19 cellular contexts compared by ENCODE assay signal in genomic region chr2:47389692-47390091, GRCh38. TPM values are rescaled to one million over a fixed set of nuclear protein-coding genes. Genes with fewer than 3 reads are reported as not detected.
DNase-seq lines count a peak whose midpoint lies in the region; ATAC-seq, FAIRE-seq and TF ChIP-seq lines count a peak whose summit lies in the region.
"Had no signal": no experiment of that assay in that cellular context is flagged by ENCODE, and none has a peak within 500 bp of the region (broad histone marks: within the 10 kb centered on the region; RNA-seq: fewer than 3 reads in every experiment).

No MANE protein-coding gene starts in this region.

- H4K20me1 ChIP-seq in GM23338 (replicated peaks; ENCODE audit: insufficient read depth) (no peaks in the 10 kb centered on the region; the same call in 1 of the 2 replicates), endothelial cell of umbilical vein (replicated peaks; ENCODE audit: control insufficient read depth, extremely low read depth, insufficient read depth, low read length) (no peaks in the 10 kb centered on the region)

- H3K9ac ChIP-seq in endothelial cell of umbilical vein (replicated peaks; ENCODE audit: extremely low read depth, insufficient read depth, low read length), result no peak overlapping the region

- H3K79me2 ChIP-seq in GM23338 (replicated peaks; ENCODE audit: insufficient read depth) (no peaks in the 10 kb centered on the region), endothelial cell of umbilical vein (ENCODE audit: control insufficient read depth, insufficient read depth, low read length) (no peaks in the 10 kb centered on the region)

- CTCF ChIA-PET in endothelial cell of umbilical vein (lab: Charles Lee), result interaction anchor here (0.9 to 3.8 kb wide), 2 partner anchors 54 to 378 kb away, joined by 3 to 22 read pairs; no protein-coding TSS in a partner anchor

- H3K4me3 Mint-ChIP-seq in GM23338, result no peak overlapping the region
- H3K4me3 Mint-ChIP-seq in stimulated activated naive B cell treated with anti-CD40 and anti-IgM and Interleukin-4, amounts not matched to agents 10 μg/mL and 1 μg/mL and 100 μg/mL, for 72 hours, result no peak overlapping the region
- H3K4me3 Mint-ChIP-seq: CD4-positive, alpha-beta T cell had no signal

- no peaks in the 10 kb centered on the region for H3K9me1 ChIP-seq in endothelial cell of umbilical vein (replicated peaks; ENCODE audit: control insufficient read depth, extremely low read depth, insufficient read depth, low read length)

- no TSS peak for BruUV-seq in endothelial cell of umbilical vein (replicated peaks; lab: Mats Ljungman, UMichigan)

- peaks cover 9% of the 10 kb centered on the region for H3F3A ChIP-seq in GM23338 (replicated peaks; ENCODE audit: low read depth)

- H3K4me1 Mint-ChIP-seq in GM23338, result peaks cover 10% of the 10 kb centered on the region
- no peaks in the 10 kb centered on the region for H3K4me1 Mint-ChIP-seq in stimulated activated naive B cell treated with anti-CD40 and anti-IgM and Interleukin-4, amounts not matched to agents 10 μg/mL and 1 μg/mL and 100 μg/mL, for 72 hours

- no peak for ATAC-seq in GM23338
- ATAC-seq in stimulated activated naive B cell treated with anti-CD40 and anti-IgM and Interleukin-4, amounts not matched to agents 10 μg/mL and 1 μg/mL and 100 μg/mL, for 72 hours (replicated peaks), result peak in 1 of 2 donors; percentile 31
- ATAC-seq in left colon, result no peak

- POLR2A ChIA-PET in endothelial cell of umbilical vein (lab: Charles Lee), result interaction anchor here (0.7 kb wide), 1 partner anchor 10 kb away, joined by 7 read pairs; no protein-coding TSS in a partner anchor

- H3K4me1 ChIP-seq in GM23338 (ENCODE audit: insufficient read depth) (0 out of 2 replicates have a peak, but pooled peaks cover 5% of the 10 kb centered on the region), endothelial cell of umbilical vein (ENCODE audit: control insufficient read depth, extremely low read depth, insufficient read depth, low read length) (no peaks in the 10 kb centered on the region)
- H3K4me1 ChIP-seq: Caco-2, HAP-1 had no signal

- no peak overlapping the region for H3K27ac ChIP-seq in GM23338 (ENCODE audit: low read depth)
- no peak overlapping the region for H3K27ac ChIP-seq in endothelial cell of umbilical vein (ENCODE audit: insufficient read depth, low read depth, low read length)
- H3K27ac ChIP-seq in dorsolateral prefrontal cortex, result no peak overlapping the region
- H3K27ac ChIP-seq: C4-2B, HL-60 had no signal

- in situ Hi-C loops in Caki2 (cut with HindIII; ENCODE audit: low pct_unique_long_range_greater_than_20kb, low sequenced_read_pairs), result no loop called here

- H3K36me3 ChIP-seq in GM23338 (ENCODE audit: insufficient read depth) (peaks cover 38% of the 10 kb centered on the region), endothelial cell of umbilical vein (ENCODE audit: control insufficient read depth in 2 of 2, extremely low read depth in 1 of 2, insufficient read depth in 2 of 2, low read length in 2 of 2) (no peaks in the 10 kb centered on the region)
- H3K36me3 ChIP-seq: HAP-1 had no signal

- no peaks in the 10 kb centered on the region for H3K9me3 ChIP-seq in endothelial cell of umbilical vein (replicated peaks; ENCODE audit: control insufficient read depth, insufficient read depth, low read length)
- H3K9me3 ChIP-seq: Caco-2, HAP-1 had no signal

- no peaks in the 10 kb centered on the region for H3K9me2 ChIP-seq in GM23338 (ENCODE audit: insufficient read depth)

- FAIRE-seq in endothelial cell of umbilical vein (lab: Jason Lieb, UNC), result no peak
- FAIRE-seq: A204.1, GM19239 had no signal

- peaks cover 6% of the 10 kb centered on the region for H3K27me3 Mint-ChIP-seq in GM23338 (ENCODE audit: insufficient read depth, low read depth, poor library complexity)
- peaks cover 6 to 13% of the 10 kb centered on the region in 2 donors for H3K27me3 Mint-ChIP-seq in stimulated activated naive B cell treated with anti-CD40 and anti-IgM and Interleukin-4, amounts not matched to agents 10 μg/mL and 1 μg/mL and 100 μg/mL, for 72 hours

- no peaks in the 10 kb centered on the region for H3K9me3 Mint-ChIP-seq in GM23338
- H3K9me3 Mint-ChIP-seq in stimulated activated naive B cell treated with anti-CD40 and anti-IgM and Interleukin-4, amounts not matched to agents 10 μg/mL and 1 μg/mL and 100 μg/mL, for 72 hours, result no peaks in the 10 kb centered on the region
- H3K9me3 Mint-ChIP-seq: CD4-positive, alpha-beta T cell had no signal

- H3K27me3 ChIP-seq in GM23338 (ENCODE audit: insufficient read depth) (no peaks in the 10 kb centered on the region), endothelial cell of umbilical vein (ENCODE audit: control insufficient read depth in 2 of 2, insufficient read depth in 2 of 2, low read length in 2 of 2) (peaks cover 2 to 9% of the 10 kb centered on the region in 2 experiments), dorsolateral prefrontal cortex (no peaks in the 10 kb centered on the region)

- H2AFZ ChIP-seq in GM23338, result no peak overlapping the region
- no peak overlapping the region for H2AFZ ChIP-seq in endothelial cell of umbilical vein (ENCODE audit: low read depth, low read length)

- TF ChIP-seq CTCF in GM23338 (conservative IDR thresholded peaks at IDR 0.05; ENCODE audit: low read depth in 2 of 2) (no peak), endothelial cell of umbilical vein (IDR thresholded peaks at IDR 0.05; ENCODE audit: extremely low read depth in 1 of 2, insufficient read depth in 1 of 2, low read depth in 1 of 2, low read length in 2 of 2) (no peak), dorsolateral prefrontal cortex (IDR thresholded peaks at IDR 0.05 in 54 of 56, conservative IDR thresholded peaks at IDR 0.05 in 2 of 56; ENCODE audit: low read depth in 1 of 56, partially characterized antibody in 56 of 56) (no peak)

- DNase-seq in Caki2 (ENCODE audit: low read depth), result peak; percentile 33
- no peak for DNase-seq in GM23338 (ENCODE audit: low spot score)
- no peak for DNase-seq in endothelial cell of umbilical vein (ENCODE audit: low read depth, low spot score)
- DNase-seq in stimulated activated naive B cell treated with anti-CD40 and anti-IgM and Interleukin-4, amounts not matched to agents 10 μg/mL and 1 μg/mL and 100 μg/mL, for 72 hours, result no peak
- DNase-seq in dorsolateral prefrontal cortex, result no peak
- DNase-seq in NCI-H187 (lab: John Stamatoyannopoulos, UW), result no peak
- no peak for DNase-seq in left colon
- DNase-seq: ACHN; Caco-2; CD4-positive, alpha-beta T cell; DMS79 treated with DMSO at 0.1 percent for 48 hours; GF-D8 had no signal

- H3K4me3 ChIP-seq in GM23338, result no peak overlapping the region
- no peak overlapping the region for H3K4me3 ChIP-seq in endothelial cell of umbilical vein (replicated peaks in 1 of 3; ENCODE audit: insufficient read depth in 1 of 3, low read depth in 1 of 3, low read length in 3 of 3)
- no peak overlapping the region for H3K4me3 ChIP-seq in dorsolateral prefrontal cortex
- H3K4me3 ChIP-seq: HAP-1 had no signal

- dilution Hi-C loops in endothelial cell of umbilical vein (cut with MboI; ENCODE audit: extremely low pct_ligation_motif_present, low sequenced_read_pairs), result no loop called here

- TF ChIP-seq POLR2A in endothelial cell of umbilical vein (IDR thresholded peaks at IDR 0.05; ENCODE audit: low read depth, low read length), result no peak

- intact Hi-C loops in endothelial cell of umbilical vein (cut with micrococcal nuclease), result loop anchor here (5.0 kb wide), 1 partner anchor 378 kb away; no protein-coding TSS in a partner anchor
- intact Hi-C loops in dorsolateral prefrontal cortex (cut with DNase I), result loop anchor here in 1 of 2 donors (2.0 kb wide), 2 partner anchors 45 to 55 kb away; no protein-coding TSS in a partner anchor
- intact Hi-C loops in left colon (cut with DNase I, micrococcal nuclease), result loop anchor here in 1 of 2 donors (2.0 kb wide), 1 partner anchor 55 kb away; no protein-coding TSS in a partner anchor

- H3K4me2 ChIP-seq in GM23338 (no peak overlapping the region), endothelial cell of umbilical vein (ENCODE audit: insufficient read depth, low read length) (no peak overlapping the region)

- no peak overlapping the region for H3K27ac Mint-ChIP-seq in GM23338
- H3K27ac Mint-ChIP-seq in stimulated activated naive B cell treated with anti-CD40 and anti-IgM and Interleukin-4, amounts not matched to agents 10 μg/mL and 1 μg/mL and 100 μg/mL, for 72 hours, result peak overlapping the region; percentile 43
- H3K27ac Mint-ChIP-seq: CD4-positive, alpha-beta T cell had no signal

- H3K36me3 Mint-ChIP-seq in GM23338 (ENCODE audit: low read depth), result peaks cover 53% of the 10 kb centered on the region
- no peaks in the 10 kb centered on the region for H3K36me3 Mint-ChIP-seq in stimulated activated naive B cell treated with anti-CD40 and anti-IgM and Interleukin-4, amounts not matched to agents 10 μg/mL and 1 μg/mL and 100 μg/mL, for 72 hours

RNA-seq across cellular contexts. Expression of gene MSH2, which starts 13.3 kb away (rescaled TPM):
- total RNA-seq in Caki2 (2014; rRNA removed; shearing (Covaris generic); ENCODE audit: low replicate concordance), result 29.9 and 34.3 TPM in 2 replicates
- total RNA-seq in GM23338 (2014; rRNA removed; shearing (Covaris generic)), result 249 and 261 TPM in 2 replicates
- 130 and 156 TPM in 2 replicates for polyA plus RNA-seq in GM23338 (2016; fragmentation: Nextera tagmentation; extraction: Ambion mirVana)
- total RNA-seq in endothelial cell of umbilical vein, result 28.0 and 30.5 TPM in 2 replicates
- 6.5 and 9.7 TPM in 2 replicates for polyA plus RNA-seq in endothelial cell of umbilical vein
- polyA plus RNA-seq in endothelial cell of umbilical vein (2011; cell fraction: cytosol; rRNA removed), result 15.3 and 15.8 TPM in 2 replicates
- 13.5 and 18.7 TPM in 2 replicates for polyA plus RNA-seq in endothelial cell of umbilical vein (2011; cell fraction: nucleus; rRNA removed)
- 23.3 and 31.7 TPM in 2 replicates for polyA plus RNA-seq in endothelial cell of umbilical vein (2012)
- 13.1 and 13.6 TPM in 2 replicates for polyA minus RNA-seq in endothelial cell of umbilical vein
- 35.2 TPM for polyA minus RNA-seq in endothelial cell of umbilical vein (2011; cell fraction: cytosol; rRNA and poly(A)+ RNA removed)
- polyA minus RNA-seq in endothelial cell of umbilical vein (2011; cell fraction: nucleus; rRNA and poly(A)+ RNA removed), result 9.4 and 12.7 TPM in 2 replicates
- 10 to 100 TPM; 19.7 to 57.3 (median 39.9) TPM for total RNA-seq in dorsolateral prefrontal cortex
- 10 to 100 TPM; 10.9 to 12.2 TPM for total RNA-seq in left colon

RNA-seq across cellular contexts. Expression of gene EPCAM, which starts 20.6 kb away (rescaled TPM):
- total RNA-seq in Caki2 (2014; rRNA removed; shearing (Covaris generic); ENCODE audit: low replicate concordance), result 0.61 and 2.3 TPM in 2 replicates
- 183 and 260 TPM in 2 replicates for total RNA-seq in GM23338 (2014; rRNA removed; shearing (Covaris generic))
- 387 and 411 TPM in 2 replicates for polyA plus RNA-seq in GM23338 (2016; fragmentation: Nextera tagmentation; extraction: Ambion mirVana)
- 0.18 TPM in 1 of 2 replicates, not detected in the other for total RNA-seq in endothelial cell of umbilical vein
- 0.08 and 0.15 TPM in 2 replicates for polyA plus RNA-seq in endothelial cell of umbilical vein
- 0.10 and 0.27 TPM in 2 replicates for polyA plus RNA-seq in endothelial cell of umbilical vein (2011; cell fraction: cytosol; rRNA removed)
- 0.22 and 0.24 TPM in 2 replicates for polyA plus RNA-seq in endothelial cell of umbilical vein (2011; cell fraction: nucleus; rRNA removed)
- 0.17 and 0.30 TPM in 2 replicates for polyA plus RNA-seq in endothelial cell of umbilical vein (2012)
- polyA minus RNA-seq in endothelial cell of umbilical vein, result 2.0 TPM in 1 of 2 replicates, not detected in the other
- 2.3 TPM for polyA minus RNA-seq in endothelial cell of umbilical vein (2011; cell fraction: cytosol; rRNA and poly(A)+ RNA removed)
- 0.67 TPM in 1 of 2 replicates, not detected in the other for polyA minus RNA-seq in endothelial cell of umbilical vein (2011; cell fraction: nucleus; rRNA and poly(A)+ RNA removed)
- total RNA-seq in dorsolateral prefrontal cortex, result 10 to 100 TPM in 2 of 120 experiments, 1 to 10 TPM in 104, under 1 TPM in 10, not detected in 4; 0.62 to 11.2 (median 1.9) TPM
- total RNA-seq in left colon, result 1,000 to 10,000 TPM; 1,569 to 1,978 TPM
- total RNA-seq: CD4-positive, alpha-beta T cell; H4; HT1080 had no signal

Comparison
In these comparisons a context has a peak if more than half of its experiments do, and no peak if none do; other contexts are left out.
1. RNA of gene EPCAM, which starts 20.6 kb away (total RNA-seq): 1,569 to 1,978 TPM in left colon and 183 to 260 TPM in GM23338; 0.61 to 2.3 TPM in Caki2, 0.62 to 11.2 TPM in dorsolateral prefrontal cortex and 0.18 TPM in endothelial cell of umbilical vein; every median in the first group is over 10 times any median in the second.